Comparison of ENCODE assay signal across 27 cellular contexts in the genomic region with DNA sequence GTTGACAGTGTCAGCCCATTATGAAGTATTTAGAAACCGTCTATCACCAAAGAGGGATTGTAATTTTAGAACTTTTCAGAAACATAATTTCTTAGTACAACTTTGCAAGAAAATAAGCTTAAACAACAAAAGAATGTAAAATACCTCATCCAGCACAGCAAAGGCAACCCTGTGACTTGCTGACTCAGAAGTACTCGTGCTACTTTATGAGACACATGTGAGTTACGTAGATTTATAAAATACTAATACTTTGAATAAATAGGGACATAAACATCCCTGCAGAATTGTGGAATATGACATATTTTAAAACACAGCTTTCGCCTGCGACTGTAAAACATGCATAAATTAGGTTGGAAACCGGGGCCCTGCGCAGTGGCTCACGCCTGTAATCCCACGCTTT.
DNase-seq lines count a peak whose midpoint lies in the region; FAIRE-seq and TF ChIP-seq lines count a peak whose summit lies in the region.
"Had no signal": no experiment of that assay in that cellular context is flagged by ENCODE, and none has a peak within 500 bp of the region (broad histone marks: within the 10 kb centered on the region; RNA-seq: fewer than 3 reads in every experiment).

No MANE protein-coding gene starts in this region.

- no peak overlapping the region for H3K27ac ChIP-seq in keratinocyte (ENCODE audit: control insufficient read depth, insufficient read depth, low read length)
- H3K27ac ChIP-seq in vagina, result peak overlapping the region; percentile 43
- H3K27ac ChIP-seq in Karpas-422 (ENCODE audit: low read length), result no peak overlapping the region
- H3K27ac ChIP-seq: BLaER1 had no signal

- H3K4me3 Mint-ChIP-seq in activated CD4-positive, alpha-beta T cell treated with anti-CD3 and anti-CD28 coated beads, Interleukin-2, amount 10 ng/mL, durations not matched to agents 7 days and 5 days, result no peak overlapping the region
- H3K4me3 Mint-ChIP-seq: CD14-positive monocyte; CD4-positive, alpha-beta memory T cell; CD4-positive, CD25-positive, alpha-beta regulatory T cell; CD8-positive, alpha-beta memory T cell had no signal

- H3K36me3 Mint-ChIP-seq in activated CD4-positive, alpha-beta T cell treated with anti-CD3 and anti-CD28 coated beads, Interleukin-2, amount 10 ng/mL, durations not matched to agents 7 days and 5 days (ENCODE audit: low read depth), result no peaks in the 10 kb centered on the region
- H3K36me3 Mint-ChIP-seq: CD14-positive monocyte; CD4-positive, alpha-beta memory T cell; CD4-positive, CD25-positive, alpha-beta regulatory T cell; CD8-positive, alpha-beta memory T cell had no signal

- no peak overlapping the region for H3K27ac Mint-ChIP-seq in activated CD4-positive, alpha-beta T cell treated with anti-CD3 and anti-CD28 coated beads, Interleukin-2, amount 10 ng/mL, durations not matched to agents 7 days and 5 days
- H3K27ac Mint-ChIP-seq: CD14-positive monocyte; CD4-positive, alpha-beta memory T cell; CD4-positive, CD25-positive, alpha-beta regulatory T cell; CD8-positive, alpha-beta memory T cell had no signal

- no peaks in the 10 kb centered on the region for H3K36me3 ChIP-seq in keratinocyte (ENCODE audit: control insufficient read depth in 2 of 2, extremely low read depth in 1 of 2, insufficient read depth in 2 of 2, low read length in 2 of 2)
- H3K36me3 ChIP-seq in vagina, result no peaks in the 10 kb centered on the region
- H3K36me3 ChIP-seq in Karpas-422 (ENCODE audit: insufficient read depth, low read length), result no peaks in the 10 kb centered on the region
- H3K36me3 ChIP-seq: BE2C, BLaER1 had no signal

- CTCF ChIA-PET in activated CD4-positive, alpha-beta T cell treated with anti-CD3 and anti-CD28 coated beads, Interleukin-2, amount 10 ng/mL, durations not matched to agents 7 days and 5 days (lab: Charles Lee), result no interaction called here

- no peak overlapping the region for H3K4me3 ChIP-seq in fibroblast of mammary gland (ENCODE audit: control insufficient read depth, low read depth, low read length)
- no peak overlapping the region for H3K4me3 ChIP-seq in keratinocyte (ENCODE audit: control insufficient read depth in 2 of 3, extremely low read depth in 1 of 3, insufficient read depth in 2 of 3, low read depth in 1 of 3, low read length in 3 of 3)
- H3K4me3 ChIP-seq in vagina, result no peak overlapping the region
- no peak overlapping the region for H3K4me3 ChIP-seq in Karpas-422 (ENCODE audit: low read length)
- H3K4me3 ChIP-seq: BLaER1, GM12878 had no signal

- H3K4me1 Mint-ChIP-seq in activated CD4-positive, alpha-beta T cell treated with anti-CD3 and anti-CD28 coated beads, Interleukin-2, amount 10 ng/mL, durations not matched to agents 7 days and 5 days, result no peaks in the 10 kb centered on the region
- H3K4me1 Mint-ChIP-seq: CD14-positive monocyte; CD4-positive, alpha-beta memory T cell; CD4-positive, CD25-positive, alpha-beta regulatory T cell; CD8-positive, alpha-beta memory T cell had no signal

- H3K9ac ChIP-seq in keratinocyte (ENCODE audit: control insufficient read depth, extremely low read depth, insufficient read depth, low read length) (no peak overlapping the region), Karpas-422 (ENCODE audit: low read length) (no peak overlapping the region)
- H3K9ac ChIP-seq: BLaER1 had no signal

- dilution Hi-C loops in keratinocyte (cut with MboI; ENCODE audit: extremely low pct_ligation_motif_present, low sequenced_read_pairs), result no loop called here

- H3K9me2 ChIP-seq in Karpas-422 (replicated peaks; ENCODE audit: insufficient read depth, low read length), result peaks cover 5% of the 10 kb centered on the region; the same call in 1 of the 2 replicates

- H3K27me3 Mint-ChIP-seq in activated CD4-positive, alpha-beta T cell treated with anti-CD3 and anti-CD28 coated beads, Interleukin-2, amount 10 ng/mL, durations not matched to agents 7 days and 5 days, result no peaks in the 10 kb centered on the region
- H3K27me3 Mint-ChIP-seq: CD4-positive, alpha-beta memory T cell; CD4-positive, CD25-positive, alpha-beta regulatory T cell; CD8-positive, alpha-beta memory T cell had no signal

- H4K20me1 ChIP-seq in keratinocyte (ENCODE audit: control insufficient read depth, extremely low read depth, insufficient read depth, low read length) (no peaks in the 10 kb centered on the region), Karpas-422 (ENCODE audit: insufficient read depth, low read depth, low read length) (no peaks in the 10 kb centered on the region)
- H4K20me1 ChIP-seq: BLaER1 had no signal

- TF ChIP-seq CTCF in fibroblast of mammary gland (conservative IDR thresholded peaks at IDR 0.05; ENCODE audit: control insufficient read depth, insufficient read depth, low read depth, low read length) (no peak), keratinocyte (optimal IDR thresholded peaks at IDR 0.05 in 1 of 3, IDR thresholded peaks at IDR 0.05 in 1 of 3, conservative IDR thresholded peaks at IDR 0.05 in 1 of 3; ENCODE audit: extremely low read depth in 1 of 3, insufficient read depth in 2 of 3, low read length in 3 of 3) (no peak), vagina (IDR thresholded peaks at IDR 0.05) (no peak)

- FAIRE-seq in endometrium (lab: Jason Lieb, UNC) (peak; percentile 58), keratinocyte (lab: Jason Lieb, UNC) (peak; percentile 29)
- FAIRE-seq: A204.1, GM12878, GM12892, GM18507 had no signal

- intact Hi-C loops in vagina (cut with DNase I), result no loop called here

- H3K9me3 ChIP-seq in keratinocyte (ENCODE audit: control insufficient read depth, low read depth, low read length) (no peaks in the 10 kb centered on the region), vagina (no peaks in the 10 kb centered on the region), Karpas-422 (ENCODE audit: low read length) (no peaks in the 10 kb centered on the region)
- H3K9me3 ChIP-seq: BE2C, BLaER1 had no signal

- no peak overlapping the region for H2AFZ ChIP-seq in keratinocyte (ENCODE audit: control insufficient read depth, low read length)
- no peak overlapping the region for H2AFZ ChIP-seq in Karpas-422 (ENCODE audit: low read length)

- H3K4me1 ChIP-seq in keratinocyte (ENCODE audit: control insufficient read depth, extremely low read depth, insufficient read depth, low read length) (no peaks in the 10 kb centered on the region), vagina (no peaks in the 10 kb centered on the region), Karpas-422 (ENCODE audit: low read length) (no peaks in the 10 kb centered on the region)
- H3K4me1 ChIP-seq: BE2C had no signal

- DNase-seq in fibroblast of mammary gland (ENCODE audit: low read depth) (peak; percentile 11), keratinocyte (ENCODE audit: low read depth, low spot score) (no peak), vagina (ENCODE audit: extremely low spot score in 2 of 2) (no peak), Karpas-422 (no peak), DMS79 treated with DMSO at 0.1 percent for 48 hours (lab: John Stamatoyannopoulos, UW) (no peak), DMS153 treated with DMSO at 0.1 percent for 48 hours (lab: John Stamatoyannopoulos, UW; ENCODE audit: unreplicated experiment) (no peak)
- no peak for DNase-seq in activated CD4-positive, alpha-beta T cell treated with anti-CD3 and anti-CD28 coated beads, Interleukin-2, amount 10 ng/mL, durations not matched to agents 7 days and 5 days
- DNase-seq: 8988T; ACHN; BE2C; C1 segment of cervical spinal cord; CD4-positive, alpha-beta memory T cell; CD4-positive, CD25-positive, alpha-beta regulatory T cell; CD8-positive, alpha-beta memory T cell; COR-L47; DMS 273 treated with DMSO at 0.1 percent for 48 hours; DMS153; DND-41; EL; GDM1 had no signal

- H3K9me1 ChIP-seq in keratinocyte (ENCODE audit: control insufficient read depth, extremely low read depth, insufficient read depth, low read length), result no peaks in the 10 kb centered on the region

- H3K4me2 ChIP-seq in keratinocyte (ENCODE audit: control insufficient read depth, extremely low read depth, insufficient read depth, low read depth, low read length) (no peak overlapping the region), Karpas-422 (ENCODE audit: low read depth, low read length, poor library complexity, severe bottlenecking) (no peak overlapping the region)
- H3K4me2 ChIP-seq: BLaER1 had no signal

- no peaks in the 10 kb centered on the region for H3K27me3 ChIP-seq in keratinocyte (ENCODE audit: control insufficient read depth, extremely low read depth, insufficient read depth, low read length)
- no peaks in the 10 kb centered on the region for H3K27me3 ChIP-seq in vagina
- no peaks in the 10 kb centered on the region for H3K27me3 ChIP-seq in Karpas-422 (ENCODE audit: low read length)
- H3K27me3 ChIP-seq: BE2C, BLaER1 had no signal

- TF ChIP-seq POLR2A in vagina (IDR thresholded peaks at IDR 0.05), result no peak

- H3K9me3 Mint-ChIP-seq in activated CD4-positive, alpha-beta T cell treated with anti-CD3 and anti-CD28 coated beads, Interleukin-2, amount 10 ng/mL, durations not matched to agents 7 days and 5 days, result peaks cover 16% of the 10 kb centered on the region

- H3K79me2 ChIP-seq in keratinocyte (ENCODE audit: control insufficient read depth, insufficient read depth, low read length), result no peaks in the 10 kb centered on the region
- no peaks in the 10 kb centered on the region for H3K79me2 ChIP-seq in Karpas-422 (ENCODE audit: low read length)

- POLR2A ChIA-PET in activated CD4-positive, alpha-beta T cell treated with anti-CD3 and anti-CD28 coated beads, Interleukin-2, amount 10 ng/mL, durations not matched to agents 7 days and 5 days (lab: Charles Lee), result interaction anchor here (0.6 kb wide), 1 partner anchor 10 kb away, joined by 3 read pairs; no protein-coding TSS in a partner anchor
